Comparison of ENCODE assay signal across 1 cellular context in the genomic region with DNA sequence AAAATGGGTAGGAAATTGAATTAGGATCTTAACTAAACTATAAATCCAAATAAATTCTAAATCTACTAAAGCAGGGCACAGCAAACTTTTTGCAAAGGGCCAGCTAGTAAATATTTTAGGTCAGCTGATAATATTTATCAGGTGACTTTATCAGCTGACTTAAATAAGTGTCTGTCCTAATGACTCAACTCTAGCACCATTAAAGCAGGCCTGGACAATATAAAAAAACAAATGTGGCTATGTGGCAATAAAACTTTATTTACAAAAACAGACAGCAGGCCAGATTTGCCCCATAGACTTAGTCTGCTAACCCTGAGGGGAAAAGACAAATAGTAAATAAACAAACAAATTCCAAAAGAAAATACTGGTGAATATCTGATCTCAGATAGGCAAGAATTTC.
TF ChIP-seq lines count a peak whose summit lies in the region.

No MANE protein-coding gene starts in this region.

TF ChIP-seq in HEK293, 187 proteins besides CTCF, POLR2A, EP300 and RAD21 (continued from another document):
- TF ChIP-seq ZNF518A (tag by site-specific recombination; conservative IDR thresholded peaks at IDR 0.05; ENCODE audit: low read depth), result 0 out of 2 replicates have a peak, but pooled peaks have one; percentile 20
TF ChIP-seq in HEK293: peak in this region for 3.
